Comparison of ENCODE assay signal across 33 cellular contexts in the genomic region with DNA sequence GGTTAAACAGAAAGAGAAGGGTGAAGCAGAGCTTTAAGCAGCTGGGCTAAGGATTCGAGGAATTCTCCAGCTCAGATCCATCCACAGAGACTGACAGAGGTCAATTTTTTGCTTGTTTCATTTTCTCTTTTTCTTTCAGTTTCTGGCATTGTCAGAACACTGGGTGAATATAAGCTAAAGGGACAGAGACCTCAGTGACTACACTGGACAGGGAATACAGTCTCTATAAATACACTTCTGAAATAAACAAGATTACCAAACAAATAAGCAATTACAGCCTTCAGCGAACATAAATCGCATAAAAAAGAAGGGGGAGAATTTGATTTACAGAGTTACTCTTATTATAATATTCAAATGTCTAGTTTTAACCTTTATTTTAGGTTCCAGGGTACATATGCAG.
"Had no signal": no experiment of that assay in that cellular context is flagged by ENCODE, and none has a peak within 500 bp of the region (broad histone marks: within the 10 kb centered on the region; RNA-seq: fewer than 3 reads in every experiment).

No MANE protein-coding gene starts in this region.

- H3K27ac ChIP-seq: adrenal gland, body of pancreas, cardiac muscle cell, colonic mucosa, dorsolateral prefrontal cortex, heart left ventricle, WERI-Rb-1 had no signal

- H3K36me3 ChIP-seq: adrenal gland, cardiac muscle cell, colonic mucosa, heart left ventricle, WERI-Rb-1 had no signal

- FAIRE-seq: frontal cortex had no signal

- ATAC-seq: activated CD4-positive, CD25-positive, alpha-beta regulatory T cell treated with anti-CD3 and anti-CD28 coated beads, Interleukin-2, amount 50 U/mL, for 24 hours; activated CD8-positive, alpha-beta T cell treated with anti-CD3 and anti-CD28 coated beads for 36 hours; activated naive CD8-positive, alpha-beta T cell treated with anti-CD3 and anti-CD28 coated beads, Interleukin-2, amount 50 U/mL, for 24 hours; activated T-cell treated with anti-CD3 and anti-CD28 coated beads, Interleukin-2, amount 50 U/mL, for 4 hours; activated T-helper 17 cell treated with anti-CD3 and anti-CD28 coated beads, Interleukin-2, amount 50 U/mL, for 72 hours; body of pancreas; esophagus mucosa; heart left ventricle; T-helper 17 cell had no signal

- DNase-seq: activated B cell treated with CpG ODN at 0.5 μM for 24 hours; activated CD4-positive, alpha-beta T cell treated with anti-CD3 and anti-CD28 coated beads for 48 hours; activated CD4-positive, alpha-beta T cell treated with anti-CD3 and anti-CD28 coated beads, Interleukin-2, amount 50 U/mL, for 1 hour; activated CD4-positive, alpha-beta T cell treated with anti-CD3 and anti-CD28 coated beads, Interleukin-2, amount 50 U/mL, for 48 hours; activated CD8-positive, alpha-beta memory T cell treated with anti-CD3 and anti-CD28 coated beads for 24 hours; activated CD8-positive, alpha-beta T cell treated with anti-CD3 and anti-CD28 coated beads for 36 hours; activated effector memory CD4-positive, alpha-beta T cell treated with Interleukin-2 at 50 U/mL for 16 hours; activated gamma-delta T cell treated with Interleukin-2 at 50 U/mL for 16 hours; activated naive CD4-positive, alpha-beta T cell treated with Interleukin-2 at 50 U/mL for 16 hours; activated naive CD8-positive, alpha-beta T cell treated with anti-CD3 and anti-CD28 coated beads for 36 hours; activated naive CD8-positive, alpha-beta T cell treated with anti-CD3 and anti-CD28 coated beads, Interleukin-2, amount 50 U/mL, for 24 hours; activated T-cell treated with anti-CD3 and anti-CD28 coated beads, Interleukin-2, amount 50 U/mL, for 4 hours; adrenal gland; amygdala; aorta; body of pancreas; central memory CD4-positive, alpha-beta T cell; cerebellar nuclear complex; colonic mucosa; dorsolateral prefrontal cortex; effector memory CD4-positive, alpha-beta T cell; endodermal cell; foreskin fibroblast; glutamatergic neuron; heart left ventricle; T-helper 17 cell; T1000; WERI-Rb-1 had no signal

- H3K27me3 ChIP-seq: adrenal gland, body of pancreas, cardiac muscle cell, colonic mucosa, dorsolateral prefrontal cortex had no signal

- H3K4me3 ChIP-seq: adrenal gland, body of pancreas, cardiac muscle cell, colonic mucosa, dorsolateral prefrontal cortex, heart left ventricle had no signal

- H3K9me3 ChIP-seq: adrenal gland, body of pancreas, colonic mucosa had no signal
